Comparison of ENCODE assay signal across 18 cellular contexts in genomic region chr9:113641100-113641885, GRCh38.
"Had no signal": no experiment of that assay in that cellular context is flagged by ENCODE, and none has a peak within 500 bp of the region (broad histone marks: within the 10 kb centered on the region; RNA-seq: fewer than 3 reads in every experiment).

No MANE protein-coding gene starts in this region.

- H3K27ac ChIP-seq: left ventricle myocardium inferior, tibial nerve had no signal

- H3K4me3 ChIP-seq: left ventricle myocardium inferior, mucosa of descending colon, tibial nerve had no signal

- ATAC-seq: effector memory CD8-positive, alpha-beta T cell; mucosa of descending colon; naive thymus-derived CD8-positive, alpha-beta T cell had no signal

- H3K36me3 ChIP-seq: left ventricle myocardium inferior, tibial nerve had no signal

- H3K4me1 ChIP-seq: left ventricle myocardium inferior, tibial nerve had no signal

- DNase-seq: activated CD4-positive, alpha-beta T cell treated with anti-CD3 and anti-CD28 coated beads, Interleukin-2, amount 10 ng/mL, durations not matched to agents 7 days and 5 days; activated CD4-positive, CD25-positive, alpha-beta regulatory T cell; activated gamma-delta T cell treated with Interleukin-2 at 50 U/mL for 16 hours; activated naive CD8-positive, alpha-beta T cell treated with anti-CD3 and anti-CD28 coated beads for 36 hours; effector memory CD8-positive, alpha-beta T cell; erythroblast; kidney; left ventricle myocardium inferior; mucosa of descending colon; naive thymus-derived CD8-positive, alpha-beta T cell; nucleus accumbens; posterior cingulate gyrus; retina; stimulated activated CD4-positive, alpha-beta T cell treated with anti-CD3 and anti-CD28 coated beads, Interleukin-15, amount 100 ng/mL, for 24 hours; stimulated activated CD4-positive, alpha-beta T cell treated with anti-CD3 and anti-CD28 coated beads, Interleukin-4, amount 100 ng/mL, for 24 hours; stimulated activated naive CD4-positive, alpha-beta T cell treated with Interleukin-2 at 50 U/mL for 16 hours; substantia nigra had no signal

- H3K9me3 ChIP-seq: left ventricle myocardium inferior, mucosa of descending colon, tibial nerve had no signal
